Comparison of ENCODE assay signal across 1 cellular context in genomic region chr10:35355971-35356724, GRCh38.
TF ChIP-seq lines count a peak whose summit lies in the region.

No MANE protein-coding gene starts in this region.

TF ChIP-seq in GM23338, 12 proteins besides CTCF, POLR2A, EP300 and RAD21 (continued from another document):
- no peak for TF ChIP-seq ZNF462 (CRISPR knock-in tag; IDR thresholded peaks at IDR 0.05)
- TF ChIP-seq CREB1 (CRISPR knock-in tag; IDR thresholded peaks at IDR 0.05; ENCODE audit: low read depth): no peak
